ENCODE assay signal across 16 cellular contexts in genomic region chr1:200090252-200091159, GRCh38.
DNase-seq lines count a peak whose midpoint lies in the region; ATAC-seq and TF ChIP-seq lines count a peak whose summit lies in the region.
"Had no signal": no experiment of that assay in that cellular context is flagged by ENCODE, and none has a peak within 500 bp of the region (broad histone marks: within the 10 kb centered on the region; RNA-seq: fewer than 3 reads in every experiment).

No MANE protein-coding gene starts in this region.

- no peak for TF ChIP-seq EP300 in SK-N-SH (IDR thresholded peaks at IDR 0.05; ENCODE audit: borderline replicate concordance in 1 of 2, low read depth in 1 of 2, low read length in 1 of 2)

- no peaks in the 10 kb centered on the region for H3K9me2 ChIP-seq in SK-N-SH

- no peak overlapping the region for H3K4me2 ChIP-seq in SK-N-SH

- H3K27ac Mint-ChIP-seq in endodermal cell (no peak overlapping the region), progenitor cell of endocrine pancreas (no peak overlapping the region)
- H3K27ac Mint-ChIP-seq: CD4-positive, alpha-beta T cell had no signal

- ATAC-seq in SK-N-SH treated with all-trans-retinoic acid at 6 μM for 48 hours (peak; percentile 30; the same call in 1 of the 3 replicates), GM18861 (IDR thresholded peaks at IDR 0.05; ENCODE audit: unreplicated experiment) (no peak)
- ATAC-seq: left cardiac atrium; stimulated activated naive CD8-positive, alpha-beta T cell treated with anti-CD3 and anti-CD28 coated beads, Interleukin-15, Interleukin-2, amounts not matched to agents 100 U/mL and 50 U/mL, for 24 hours had no signal

- TF ChIP-seq POLR2A in prostate gland (IDR thresholded peaks at IDR 0.05) = no peak

- H3K4me1 Mint-ChIP-seq in endodermal cell = peaks cover 3% of the 10 kb centered on the region
- H3K4me1 Mint-ChIP-seq in progenitor cell of endocrine pancreas (ENCODE audit: low read depth) = peaks cover 17% of the 10 kb centered on the region

- DNase-seq in SK-N-SH (no peak), M059J (ENCODE audit: low read depth) (peak; percentile 55), endodermal cell (peak; percentile 75), progenitor cell of endocrine pancreas (ENCODE audit: low spot score, unreplicated experiment) (no peak), ascending aorta (ENCODE audit: low spot score in 2 of 2) (no peak), prostate gland (ENCODE audit: low spot score) (no peak)
- DNase-seq: activated CD8-positive, alpha-beta memory T cell treated with anti-CD3 and anti-CD28 coated beads, Interleukin-2, amount 50 U/mL, for 4 hours; CD4-positive, alpha-beta T cell; dorsolateral prefrontal cortex; left cardiac atrium; NCI-H146; small intestine; stimulated activated naive CD8-positive, alpha-beta T cell treated with anti-CD3 and anti-CD28 coated beads, Interleukin-15, Interleukin-2, amounts not matched to agents 100 U/mL and 50 U/mL, for 24 hours; SW 1271 had no signal

- no peaks in the 10 kb centered on the region for H3K9me3 Mint-ChIP-seq in endodermal cell
- no peaks in the 10 kb centered on the region for H3K9me3 Mint-ChIP-seq in progenitor cell of endocrine pancreas (ENCODE audit: low read depth)
- H3K9me3 Mint-ChIP-seq: CD4-positive, alpha-beta T cell had no signal

- H3K36me3 Mint-ChIP-seq in endodermal cell (ENCODE audit: low read depth) (no peaks in the 10 kb centered on the region), progenitor cell of endocrine pancreas (ENCODE audit: insufficient read depth) (peaks cover 8% of the 10 kb centered on the region)

- 52% methylated on average over 5 of the region's 5 CpGs for WGBS in SK-N-SH (ENCODE audit: low lambda C conversion rate)
- WGBS in endodermal cell (ENCODE audit: insufficient coverage in 1 of 2, insufficient read length in 1 of 2), 2 experiments = 88 to 92% methylated on average over 4 to 5 of the region's 5 CpGs
- WGBS in prostate gland = 57% methylated on average over 5 of the region's 5 CpGs

- H3K4me3 ChIP-seq in SK-N-SH (ENCODE audit: low read depth in 2 of 2, low read length in 1 of 2) (no peak overlapping the region), endodermal cell (ENCODE audit: low read length) (no peak overlapping the region), ascending aorta (no peak overlapping the region), prostate gland (no peak overlapping the region)
- H3K4me3 ChIP-seq: dorsolateral prefrontal cortex had no signal

- H3K79me2 ChIP-seq in SK-N-SH (ENCODE audit: insufficient read depth) = no peaks in the 10 kb centered on the region

- H3F3A ChIP-seq in SK-N-SH (replicated peaks; ENCODE audit: insufficient read depth) = no peaks in the 10 kb centered on the region

- CTCF ChIA-PET in SK-N-SH (lab: Yijun Ruan, JAX) = no interaction called here

- intact Hi-C loops in ascending aorta (cut with DNase I) = no loop called here
- intact Hi-C loops in prostate gland (cut with DNase I) = no loop called here

- no peak for TF ChIP-seq RAD21 in SK-N-SH (IDR thresholded peaks at IDR 0.05; ENCODE audit: low read length)

- no peak overlapping the region for H2AFZ ChIP-seq in SK-N-SH (ENCODE audit: low read depth)

- H3K9me3 ChIP-seq in SK-N-SH (no peaks in the 10 kb centered on the region), endodermal cell (ENCODE audit: control insufficient read depth, low read length) (no peaks in the 10 kb centered on the region), ascending aorta (no peaks in the 10 kb centered on the region), prostate gland (no peaks in the 10 kb centered on the region)

- H3K4me3 Mint-ChIP-seq in endodermal cell (no peak overlapping the region), progenitor cell of endocrine pancreas (ENCODE audit: low read depth) (no peak overlapping the region)
- H3K4me3 Mint-ChIP-seq: CD4-positive, alpha-beta T cell had no signal

- no peak; the same call in 1 of the 2 replicates for TF ChIP-seq CTCF in SK-N-SH (IDR thresholded peaks at IDR 0.05)
- peak; percentile 83 for TF ChIP-seq CTCF in endodermal cell (conservative IDR thresholded peaks at IDR 0.05)
- TF ChIP-seq CTCF in progenitor cell of endocrine pancreas (IDR thresholded peaks at IDR 0.05; ENCODE audit: unreplicated experiment) = peak; percentile 33
- no peak for TF ChIP-seq CTCF in ascending aorta (IDR thresholded peaks at IDR 0.05)
- no peak for TF ChIP-seq CTCF in prostate gland (IDR thresholded peaks at IDR 0.05)

- H3K36me3 ChIP-seq in SK-N-SH (replicated peaks in 1 of 2; ENCODE audit: control insufficient read depth in 1 of 2, insufficient read depth in 2 of 2, low read length in 1 of 2) (no peaks in the 10 kb centered on the region), endodermal cell (ENCODE audit: control insufficient read depth, insufficient read depth, low read length) (no peaks in the 10 kb centered on the region), ascending aorta (no peaks in the 10 kb centered on the region), prostate gland (no peaks in the 10 kb centered on the region)

- H3K4me1 ChIP-seq in SK-N-SH (ENCODE audit: control insufficient read depth in 1 of 2, insufficient read depth in 2 of 2, low read depth in 1 of 2, low read length in 1 of 2) = no peaks in the 10 kb centered on the region
- H3K4me1 ChIP-seq in endodermal cell (ENCODE audit: control insufficient read depth, insufficient read depth, low read length) = no peaks in the 10 kb centered on the region
- H3K4me1 ChIP-seq in ascending aorta = no peaks in the 10 kb centered on the region
- no peaks in the 10 kb centered on the region for H3K4me1 ChIP-seq in prostate gland (replicated peaks)

- no peaks in the 10 kb centered on the region for H4K20me1 ChIP-seq in SK-N-SH (ENCODE audit: insufficient read depth)

- H3K27ac ChIP-seq in SK-N-SH (ENCODE audit: low read depth in 2 of 2, low read length in 1 of 2) (no peak overlapping the region), endodermal cell (ENCODE audit: low read depth, low read length) (no peak overlapping the region), ascending aorta (no peak overlapping the region), prostate gland (no peak overlapping the region)
- H3K27ac ChIP-seq: dorsolateral prefrontal cortex had no signal

- H3K9ac ChIP-seq in SK-N-SH (no peak overlapping the region), endodermal cell (ENCODE audit: extremely low read depth, low read length, poor library complexity, severe bottlenecking) (no peak overlapping the region)

- H3K27me3 ChIP-seq in SK-N-SH (ENCODE audit: insufficient read depth) (peaks cover 17% of the 10 kb centered on the region; the same call in 1 of the 2 replicates), endodermal cell (ENCODE audit: control insufficient read depth, insufficient read depth, low read length, poor library complexity, severe bottlenecking) (no peaks in the 10 kb centered on the region), ascending aorta (no peaks in the 10 kb centered on the region), prostate gland (replicated peaks; ENCODE audit: insufficient read depth) (no peaks in the 10 kb centered on the region)

- POLR2A ChIA-PET in SK-N-SH (lab: Yijun Ruan, JAX) = no interaction called here

- H3K27me3 Mint-ChIP-seq in endodermal cell (ENCODE audit: insufficient read depth) (no peaks in the 10 kb centered on the region), progenitor cell of endocrine pancreas (peaks cover 4% of the 10 kb centered on the region)

TF ChIP-seq in SK-N-SH treated with all-trans-retinoic acid at 6 μM for 48 hours, 23 proteins besides CTCF, POLR2A, EP300 and RAD21 (continues in another document):
- no peak for TF ChIP-seq ESRRG (CRISPR knock-in tag; IDR thresholded peaks at IDR 0.05)
- no peak for TF ChIP-seq CREB5 (CRISPR knock-in tag; IDR thresholded peaks at IDR 0.05; ENCODE audit: low read depth)
- TF ChIP-seq TOX (CRISPR knock-in tag; IDR thresholded peaks at IDR 0.05; ENCODE audit: borderline replicate concordance) = no peak
- TF ChIP-seq BACH2 (CRISPR knock-in tag; IDR thresholded peaks at IDR 0.05; ENCODE audit: borderline replicate concordance) = no peak
- TF ChIP-seq ZNF8 (CRISPR knock-in tag; IDR thresholded peaks at IDR 0.05) = no peak
- no peak for TF ChIP-seq RARB (CRISPR knock-in tag; IDR thresholded peaks at IDR 0.05)
- TF ChIP-seq ZFP3 (CRISPR knock-in tag; IDR thresholded peaks at IDR 0.05) = no peak
- TF ChIP-seq ZFP30 (CRISPR knock-in tag; IDR thresholded peaks at IDR 0.05) = no peak
- no peak for TF ChIP-seq ARNTL (CRISPR knock-in tag; IDR thresholded peaks at IDR 0.05; ENCODE audit: borderline replicate concordance, low read depth)

TF ChIP-seq in SK-N-SH, 30 proteins besides CTCF, POLR2A, EP300 and RAD21:
- TF ChIP-seq YY1 (IDR thresholded peaks at IDR 0.05; ENCODE audit: low read depth) = no peak
- TF ChIP-seq NRF1 (IDR thresholded peaks at IDR 0.05; ENCODE audit: low read depth, low read length) = no peak
- no peak for TF ChIP-seq NFIC (IDR thresholded peaks at IDR 0.05; ENCODE audit: borderline replicate concordance)

Comparison
In these comparisons a context has a peak if more than half of its experiments do, and no peak if none do; other contexts are left out.
1. DNase-seq: peak in M059J (single experiment) and endodermal cell (single experiment); none in SK-N-SH (single experiment), progenitor cell of endocrine pancreas (single experiment), ascending aorta (0 of 2) and prostate gland (single experiment).
2. CTCF ChIP-seq: peak in endodermal cell (single experiment) and progenitor cell of endocrine pancreas (single experiment); none in SK-N-SH (single experiment), ascending aorta (0 of 3) and prostate gland (0 of 4).